15 cellular contexts compared by ENCODE assay signal in genomic region chr11:30017467-30017895, GRCh38. TPM values are rescaled to one million over a fixed set of nuclear protein-coding genes. Genes with fewer than 3 reads are reported as not detected.
DNase-seq lines count a peak whose midpoint lies in the region; ATAC-seq, FAIRE-seq and TF ChIP-seq lines count a peak whose summit lies in the region.
"Had no signal": no experiment of that assay in that cellular context is flagged by ENCODE, and none has a peak within 500 bp of the region (broad histone marks: within the 10 kb centered on the region; RNA-seq: fewer than 3 reads in every experiment).

No MANE protein-coding gene starts in this region.

- TF ChIP-seq CTCF in GM20000 (IDR thresholded peaks at IDR 0.05; ENCODE audit: extremely low read depth, missing control alignments) (no peak), GM12878 (IDR thresholded peaks at IDR 0.05 in 2 of 3, conservative IDR thresholded peaks at IDR 0.05 in 1 of 3; ENCODE audit: control insufficient read depth in 2 of 3, extremely low read depth in 1 of 3, insufficient read depth in 1 of 3, low read depth in 3 of 3, low read length in 3 of 3) (no peak), progenitor cell of endocrine pancreas (IDR thresholded peaks at IDR 0.05; ENCODE audit: unreplicated experiment) (no peak), natural killer cell (IDR thresholded peaks at IDR 0.05) (no peak)

- CTCF ChIA-PET in GM12878 (lab: Yijun Ruan, JAX) = interaction anchor here (1.5 kb wide), 1 partner anchor 126 kb away, joined by 3 read pairs; no protein-coding TSS in a partner anchor

- RAD21 ChIA-PET in GM12878 (lab: Charles Lee; ENCODE audit: unreplicated experiment) = no interaction called here

- H3K36me3 Mint-ChIP-seq in progenitor cell of endocrine pancreas (ENCODE audit: insufficient read depth) (no peaks in the 10 kb centered on the region), natural killer cell (no peaks in the 10 kb centered on the region)

- H3K79me2 ChIP-seq in GM12878 (ENCODE audit: control insufficient read depth, insufficient read depth, low read length) = no peaks in the 10 kb centered on the region

- no peak for TF ChIP-seq EP300 in GM12878 (IDR thresholded peaks at IDR 0.05; ENCODE audit: borderline replicate concordance in 1 of 2, control insufficient read depth in 1 of 2, low read depth in 2 of 2, low read length in 2 of 2)

- H3K4me3 Mint-ChIP-seq in progenitor cell of endocrine pancreas (ENCODE audit: low read depth) = peak overlapping the region; percentile 41
- no peak overlapping the region for H3K4me3 Mint-ChIP-seq in natural killer cell
- H3K4me3 Mint-ChIP-seq: stimulated activated naive B cell treated with anti-CD40 and anti-IgM and Interleukin-4, amounts not matched to agents 10 μg/mL and 1 μg/mL and 100 μg/mL, for 72 hours had no signal

- H3K27ac Mint-ChIP-seq in progenitor cell of endocrine pancreas (no peak overlapping the region), natural killer cell (no peak overlapping the region)
- H3K27ac Mint-ChIP-seq: effector memory CD8-positive, alpha-beta T cell; stimulated activated naive B cell treated with anti-CD40 and anti-IgM and Interleukin-4, amounts not matched to agents 10 μg/mL and 1 μg/mL and 100 μg/mL, for 72 hours had no signal

- no peak for FAIRE-seq in GM12878 (lab: Jason Lieb, UNC)
- FAIRE-seq: frontal cortex had no signal

- DNase-seq in GM20000 (ENCODE audit: low spot score) = peak; percentile 13
- DNase-seq in GM12878 (ENCODE audit: low read depth, low spot score) = no peak
- no peak for DNase-seq in progenitor cell of endocrine pancreas (ENCODE audit: low spot score, unreplicated experiment)
- no peak for DNase-seq in midbrain (lab: John Stamatoyannopoulos, UW)
- DNase-seq in NCI-H524 (lab: John Stamatoyannopoulos, UW) = no peak
- DNase-seq in natural killer cell = no peak
- no peak for DNase-seq in NOMO-1 treated with DMSO at 0.1 percent for 48 hours (lab: John Stamatoyannopoulos, UW; ENCODE audit: unreplicated experiment)
- DNase-seq: effector memory CD8-positive, alpha-beta T cell; GF-D8; stimulated activated naive B cell treated with anti-CD40 and anti-IgM and Interleukin-4, amounts not matched to agents 10 μg/mL and 1 μg/mL and 100 μg/mL, for 72 hours had no signal

- H3K27ac ChIP-seq in GM12878 (ENCODE audit: control insufficient read depth, insufficient read depth) = no peak overlapping the region
- H3K27ac ChIP-seq: WERI-Rb-1 had no signal

- WGBS in GM12878 (ENCODE audit: insufficient coverage, insufficient replicate concordance, low lambda C conversion rate, missing lambda C conversion rate) = 21% methylated on average over 10 of the region's 18 CpGs

- no peak overlapping the region for H3K4me2 ChIP-seq in GM12878 (ENCODE audit: control insufficient read depth, insufficient read depth)

- H3K4me1 Mint-ChIP-seq in progenitor cell of endocrine pancreas (ENCODE audit: low read depth) (peaks cover 3% of the 10 kb centered on the region), natural killer cell (no peaks in the 10 kb centered on the region)

- POLR2A ChIA-PET in GM12878 (lab: Charles Lee) = no interaction called here

- no peak overlapping the region for H3K9ac ChIP-seq in GM12878 (ENCODE audit: control insufficient read depth, insufficient read depth, low read length)

- intact Hi-C loops in GM12878 (cut with micrococcal nuclease; ENCODE audit: unreplicated experiment) = no loop called here
- intact Hi-C loops in natural killer cell (cut with micrococcal nuclease) = no loop called here

- no peak for TF ChIP-seq POLR2A in GM12878 (IDR thresholded peaks at IDR 0.05; ENCODE audit: low read depth, low read length)

- no peaks in the 10 kb centered on the region; the same call in 2 of the 3 replicates for H3K9me3 ChIP-seq in GM12878 (replicated peaks; ENCODE audit: control insufficient read depth, insufficient read depth, low read length)
- H3K9me3 ChIP-seq in iPS-18c (ENCODE audit: control insufficient read depth, insufficient read depth, low read length) = peaks cover 2% of the 10 kb centered on the region

- peaks cover 0 to 2% of the 10 kb centered on the region in 2 experiments; a peak in 2 of 4 replicates for H3K27me3 ChIP-seq in GM12878 (replicated peaks in 1 of 2; ENCODE audit: control insufficient read depth in 2 of 2, insufficient read depth in 2 of 2, low read length in 1 of 2)

- H3K9me3 Mint-ChIP-seq in progenitor cell of endocrine pancreas (ENCODE audit: low read depth) (no peaks in the 10 kb centered on the region), natural killer cell (peaks cover 3 to 4% of the 10 kb centered on the region in 2 donors)

- ATAC-seq in GM12878 (no peak), natural killer cell (no peak)
- ATAC-seq: effector memory CD8-positive, alpha-beta T cell; stimulated activated naive B cell treated with anti-CD40 and anti-IgM and Interleukin-4, amounts not matched to agents 10 μg/mL and 1 μg/mL and 100 μg/mL, for 72 hours had no signal

- no peak overlapping the region for H3K4me3 ChIP-seq in GM12878
- peak overlapping the region; percentile 47 for H3K4me3 ChIP-seq in iPS-18c (ENCODE audit: insufficient read depth, low read depth, low read length)

- in situ Hi-C loops in GM12878 (cut with MboI) = no loop called here

- SMC1A ChIA-PET in GM12878 (lab: Charles Lee; ENCODE audit: uncharacterized antibody, unreplicated experiment) = interaction anchor here (0.7 kb wide), 1 partner anchor 103 kb away, joined by 3 read pairs; no protein-coding TSS in a partner anchor

- no TSS peak for BruUV-seq in GM12878 (replicated peaks; lab: Mats Ljungman, UMichigan)

- no peaks in the 10 kb centered on the region for H4K20me1 ChIP-seq in GM12878 (ENCODE audit: control insufficient read depth, insufficient read depth)

- H3K27me3 Mint-ChIP-seq in progenitor cell of endocrine pancreas (peaks cover 43% of the 10 kb centered on the region), natural killer cell (ENCODE audit: low read depth in 2 of 2) (peaks cover 19 to 21% of the 10 kb centered on the region in 2 donors)

- TF ChIP-seq RAD21 in GM12878 (IDR thresholded peaks at IDR 0.05; ENCODE audit: insufficient read depth, low read depth, low read length) = no peak

- no peak overlapping the region for H2AFZ ChIP-seq in GM12878 (ENCODE audit: control insufficient read depth, low read depth, low read length)

- H3K4me1 ChIP-seq in GM12878 (ENCODE audit: control insufficient read depth, insufficient read depth, low read length) = no peaks in the 10 kb centered on the region

- no peaks in the 10 kb centered on the region for H3K36me3 ChIP-seq in GM12878 (ENCODE audit: control insufficient read depth in 2 of 2, insufficient read depth in 2 of 2, low read length in 1 of 2)
- H3K36me3 ChIP-seq: WERI-Rb-1 had no signal

TF ChIP-seq in GM12878, 131 proteins besides CTCF, POLR2A, EP300 and RAD21:
- TF ChIP-seq ATF2 (IDR thresholded peaks at IDR 0.05; ENCODE audit: low read length) (no peak), BACH1 (IDR thresholded peaks at IDR 0.05; ENCODE audit: borderline replicate concordance) (no peak), SUZ12 (IDR thresholded peaks at IDR 0.05; ENCODE audit: unreplicated experiment) (peak; percentile 39)

RNA-seq across cellular contexts. Expression of gene KCNA4, which starts 0.7 kb away (rescaled TPM):
- total RNA-seq in GM12878 (2013; cell fraction: nucleolus; rRNA removed) = 0.40 and 0.49 TPM in 2 replicates
- total RNA-seq in GM12878 (2014; rRNA removed) (not detected in 2 replicates), GM12878 (2014; rRNA removed; fragmentation: Illumina TruSeq; extraction: Trizol) (not detected in 2 replicates), GM12878 (2021) (not detected in 2 replicates), progenitor cell of endocrine pancreas (0.27 and 0.53 TPM in 2 replicates), natural killer cell (not detected)
- polyA plus RNA-seq in GM12878 (2011; ENCODE audit: low read depth) = not detected
- polyA plus RNA-seq in GM12878 (2011; rRNA removed) (not detected in 2 replicates), GM12878 (2014; fragmentation: Illumina TruSeq; extraction: Trizol) (not detected in 2 replicates), GM12878 (2014; fragmentation: Nextera tagmentation; extraction: Ambion mirVana) (not detected), GM12878 (2014; rRNA removed) (not detected in 2 replicates), GM12878 (2016; fragmentation: Nextera tagmentation; extraction: Ambion mirVana) (not detected)
- polyA plus RNA-seq in GM12878 (2011; cell fraction: cytosol; rRNA removed) = not detected in 2 replicates
- 0.03 TPM in 1 of 2 replicates, not detected in the other for polyA plus RNA-seq in GM12878 (2011; cell fraction: nucleus; rRNA removed)
- not detected in 2 replicates for polyA plus RNA-seq in GM12878 (2012)
- 0.07 TPM in 1 of 2 replicates, not detected in the other for polyA minus RNA-seq in GM12878 (2011; rRNA and poly(A)+ RNA removed)
- not detected in 2 replicates for polyA minus RNA-seq in GM12878 (2011; cell fraction: cytosol; rRNA and poly(A)+ RNA removed)
- polyA minus RNA-seq in GM12878 (2011; cell fraction: nucleus; rRNA and poly(A)+ RNA removed) = 0.60 TPM in 1 of 2 replicates, not detected in the other
- total RNA-seq: HT1080, OCI-LY7 had no signal
